ENCODE assay signal across 10 cellular contexts in the genomic region with DNA sequence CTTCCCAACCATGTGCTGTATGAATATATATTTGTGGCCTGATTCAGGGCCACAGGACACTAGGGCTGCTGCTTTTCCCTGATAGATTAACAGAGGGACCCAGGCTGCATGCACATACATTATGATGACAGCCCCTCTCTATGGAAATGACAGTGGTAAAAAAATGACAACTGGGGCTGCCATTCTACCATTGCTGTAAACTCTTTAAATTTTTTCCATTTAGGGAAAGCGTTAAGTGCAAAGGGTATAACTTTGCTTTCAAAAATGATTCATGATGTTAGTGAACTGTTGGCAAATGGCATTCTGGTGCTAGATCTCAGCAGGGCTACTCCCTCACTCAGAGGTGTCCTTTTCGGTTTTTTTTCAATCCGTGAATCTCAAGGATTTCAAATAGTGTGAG. TPM values are rescaled to one million over a fixed set of nuclear protein-coding genes. Genes with fewer than 3 reads are reported as not detected.
DNase-seq lines count a peak whose midpoint lies in the region; ATAC-seq, FAIRE-seq and TF ChIP-seq lines count a peak whose summit lies in the region.
"Had no signal": no experiment of that assay in that cellular context is flagged by ENCODE, and none has a peak within 500 bp of the region (broad histone marks: within the 10 kb centered on the region; RNA-seq: fewer than 3 reads in every experiment).

No MANE protein-coding gene starts in this region.

- FAIRE-seq in pancreas (lab: Jason Lieb, UNC): no peak

- no peaks in the 10 kb centered on the region for H3K9me3 ChIP-seq in SJCRH30 (replicated peaks)
- H3K9me3 ChIP-seq in gastroesophageal sphincter: no peaks in the 10 kb centered on the region
- H3K9me3 ChIP-seq in pancreas: no peaks in the 10 kb centered on the region
- H3K9me3 ChIP-seq in GM23248 (ENCODE audit: low read depth): no peaks in the 10 kb centered on the region

- H3K27ac ChIP-seq in SJCRH30 (peak overlapping the region; percentile 66), gastroesophageal sphincter (peak overlapping the region; percentile 76 to 99 (median 98)), pancreas (peak overlapping the region; percentile 39 to 95 (median 70)), GM23248 (no peak overlapping the region)

- TF ChIP-seq CTCF in gastroesophageal sphincter (IDR thresholded peaks at IDR 0.05) (no peak), pancreas (IDR thresholded peaks at IDR 0.05) (no peak)

- H3K27me3 ChIP-seq in SJCRH30 (no peaks in the 10 kb centered on the region), gastroesophageal sphincter (no peaks in the 10 kb centered on the region), pancreas (no peaks in the 10 kb centered on the region), GM23248 (replicated peaks; ENCODE audit: insufficient read depth) (no peaks in the 10 kb centered on the region)

- TF ChIP-seq POLR2A in gastroesophageal sphincter (IDR thresholded peaks at IDR 0.05): no peak

- no peak for ATAC-seq in gastroesophageal sphincter
- ATAC-seq in pancreas: no peak
- no peak for ATAC-seq in GM21717 (IDR thresholded peaks at IDR 0.05; ENCODE audit: unreplicated experiment)
- ATAC-seq: left ventricle myocardium superior had no signal

- 7 to 40% methylated on average over 3 of the region's 3 CpGs for WGBS in gastroesophageal sphincter (ENCODE audit: low coverage in 1 of 2), 2 donors
- WGBS in pancreas, 2 donors: 17 to 19% methylated on average over 3 of the region's 3 CpGs
- 92 to 95% methylated on average over 3 of the region's 3 CpGs for WGBS in GM23248 (ENCODE audit: low coverage in 1 of 2, low lambda C conversion rate in 2 of 2, missing lambda C conversion rate in 2 of 2), 2 experiments

- H3K4me2 ChIP-seq in GM23248 (ENCODE audit: unreplicated experiment): no peak overlapping the region

- no peak overlapping the region for H2AFZ ChIP-seq in GM23248

- H3K9ac ChIP-seq in GM23248: no peak overlapping the region

- H3K79me2 ChIP-seq in GM23248 (ENCODE audit: insufficient read depth): peaks cover 75% of the 10 kb centered on the region

- TF ChIP-seq EP300 in gastroesophageal sphincter (IDR thresholded peaks at IDR 0.05): no peak

- 0 out of 2 replicates have a peak, but pooled peaks cover 8% of the 10 kb centered on the region for H4K20me1 ChIP-seq in GM23248 (ENCODE audit: insufficient read depth)

- in situ Hi-C loops in GM23248 (cut with MboI): no loop called here

- no peaks in the 10 kb centered on the region for H3K9me2 ChIP-seq in GM23248 (ENCODE audit: insufficient read depth)

- DNase-seq in EH (ENCODE audit: low read depth) (peak; percentile 43), SJCRH30 (no peak), pancreas (no peak), GM23248 (no peak), DMS153 treated with DMSO at 0.1 percent for 48 hours (lab: John Stamatoyannopoulos, UW; ENCODE audit: unreplicated experiment) (no peak), GOT3 (lab: John Stamatoyannopoulos, UW) (no peak)
- DNase-seq: left ventricle myocardium superior, T1000 had no signal

- H3K4me1 ChIP-seq in SJCRH30: peaks cover 20% of the 10 kb centered on the region
- peaks cover 20 to 71% (median 64%) of the 10 kb centered on the region in 3 donors for H3K4me1 ChIP-seq in gastroesophageal sphincter
- peaks cover 44 to 53% (median 50%) of the 10 kb centered on the region in 3 donors for H3K4me1 ChIP-seq in pancreas
- peaks cover 51% of the 10 kb centered on the region for H3K4me1 ChIP-seq in GM23248 (ENCODE audit: insufficient read depth)

- peaks cover 21% of the 10 kb centered on the region for H3F3A ChIP-seq in GM23248 (ENCODE audit: insufficient read depth)

- H3K4me3 ChIP-seq in SJCRH30 (no peak overlapping the region), gastroesophageal sphincter (no peak overlapping the region), pancreas (peak overlapping the region in 2 of 4 donors; percentile 4 to 8), GM23248 (no peak overlapping the region)

- intact Hi-C loops in pancreas (cut with DNase I): no loop called here

- H3K36me3 ChIP-seq in SJCRH30 (peaks cover 5% of the 10 kb centered on the region), gastroesophageal sphincter (peaks cover 0 to 2% of the 10 kb centered on the region in 2 donors), pancreas (no peaks in the 10 kb centered on the region), GM23248 (ENCODE audit: low read depth) (no peaks in the 10 kb centered on the region)

RNA-seq across cellular contexts. Expression of a gene that starts 4.2 kb away (rescaled TPM):
- 67.8 and 69.0 TPM in 2 replicates for total RNA-seq in SJCRH30 (2014; rRNA removed; shearing (Covaris generic))
- total RNA-seq in gastroesophageal sphincter (100 to 1,000 TPM in 1 of 4 donors, 10 to 100 TPM in 3; 74.8 to 103 (median 79.2) TPM), pancreas (10 to 100 TPM; 29.0 to 60.8 (median 32.4) TPM)
- polyA plus RNA-seq in pancreas (10 to 100 TPM; 21.4 to 22.2 TPM), GM23248 (2016; fragmentation: Nextera tagmentation; extraction: Ambion mirVana) (52.0 and 54.5 TPM in 2 replicates)
- 59.3 and 65.5 TPM in 2 replicates for total RNA-seq in GM23248 (2014; rRNA removed; shearing (Covaris generic))
